In genomic region chr1:165408518-165408917, GRCh38 we compare ENCODE assay signal across 8 cellular contexts. TPM values are rescaled to one million over a fixed set of nuclear protein-coding genes. Genes with fewer than 3 reads are reported as not detected.
DNase-seq lines count a peak whose midpoint lies in the region; ATAC-seq and TF ChIP-seq lines count a peak whose summit lies in the region.

No MANE protein-coding gene starts in this region.

- H3K4me3 ChIP-seq in coronary artery: no peak overlapping the region

- H3K27ac Mint-ChIP-seq in neural crest cell (ENCODE audit: unreplicated experiment): no peak overlapping the region

- peak; percentile 56 for ATAC-seq in GM19463 (IDR thresholded peaks at IDR 0.05; ENCODE audit: unreplicated experiment)
- ATAC-seq in HG02973 (IDR thresholded peaks at IDR 0.05; ENCODE audit: unreplicated experiment): no peak

- H3K4me1 Mint-ChIP-seq in neural crest cell: peaks cover 7% of the 10 kb centered on the region

- no peak overlapping the region for H3K4me3 Mint-ChIP-seq in neural crest cell

- DNase-seq in AG09319 (ENCODE audit: extremely low read depth, low read depth) (no peak), NCI-H226 (peak; percentile 9), dermis blood vessel endothelial cell (peak; percentile 49), neural crest cell (ENCODE audit: low read depth, low spot score) (peak; percentile 21), coronary artery (ENCODE audit: low spot score) (no peak), NCI-H1048 (lab: John Stamatoyannopoulos, UW) (no peak)

- no peaks in the 10 kb centered on the region for H3K36me3 Mint-ChIP-seq in neural crest cell (ENCODE audit: low read depth)

- peaks cover 2% of the 10 kb centered on the region for H3K9me3 Mint-ChIP-seq in neural crest cell

- peak; percentile 22 for TF ChIP-seq CTCF in AG09319 (IDR thresholded peaks at IDR 0.05; ENCODE audit: low read depth, low read length)
- TF ChIP-seq CTCF in neural crest cell (conservative IDR thresholded peaks at IDR 0.05): peak; percentile 57
- no peak for TF ChIP-seq CTCF in coronary artery (IDR thresholded peaks at IDR 0.05)

- no peak overlapping the region for H3K27ac ChIP-seq in coronary artery

- no peaks in the 10 kb centered on the region for H3K27me3 Mint-ChIP-seq in neural crest cell (ENCODE audit: low read depth)

RNA-seq across cellular contexts. Expression of gene RXRG, which starts 36.4 kb away (rescaled TPM):
- total RNA-seq in dermis blood vessel endothelial cell (not detected in 2 replicates), neural crest cell (6.7 and 6.8 TPM in 2 replicates)

RNA-seq across cellular contexts. Expression of gene LMX1A, which starts 52.0 kb away (rescaled TPM):
- total RNA-seq in dermis blood vessel endothelial cell (not detected in 2 replicates), neural crest cell (not detected in 2 replicates)

Comparison
In these comparisons a context has a peak if more than half of its experiments do, and no peak if none do; other contexts are left out.
1. DNase-seq: peak in NCI-H226 (single experiment), dermis blood vessel endothelial cell (single experiment) and neural crest cell (single experiment); none in AG09319 (single experiment), coronary artery (single experiment) and NCI-H1048 (single experiment).